17 cellular contexts compared by ENCODE assay signal in the genomic region with DNA sequence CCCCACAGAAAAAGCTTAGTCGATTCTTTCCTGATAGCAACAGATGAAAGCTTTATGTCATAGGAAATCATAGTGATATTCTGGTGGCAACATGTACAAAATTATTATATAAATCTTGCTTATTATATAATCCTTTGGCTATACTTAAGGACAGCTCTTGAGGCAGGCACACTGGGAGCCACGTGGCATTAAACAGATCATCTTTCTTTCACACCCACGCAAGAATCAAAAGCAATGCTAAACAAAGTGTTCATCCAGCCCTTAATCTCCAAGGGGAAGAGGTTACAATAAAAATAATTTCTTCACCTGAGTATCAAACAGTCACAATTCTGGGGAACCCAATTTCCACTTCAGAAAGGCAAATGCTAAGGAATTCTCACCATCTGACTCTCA. TPM values are rescaled to one million over a fixed set of nuclear protein-coding genes. Genes with fewer than 3 reads are reported as not detected.
DNase-seq lines count a peak whose midpoint lies in the region; ATAC-seq and TF ChIP-seq lines count a peak whose summit lies in the region.
"Had no signal": no experiment of that assay in that cellular context is flagged by ENCODE, and none has a peak within 500 bp of the region (broad histone marks: within the 10 kb centered on the region; RNA-seq: fewer than 3 reads in every experiment).

No MANE protein-coding gene starts in this region.

- H3K79me2 ChIP-seq in PC-3 (ENCODE audit: low read length): no peaks in the 10 kb centered on the region

- no peak overlapping the region for H2BK5ac ChIP-seq in mesenchymal stem cell (ENCODE audit: low read depth, low read length, poor library complexity, severe bottlenecking)

- H3K4me3 ChIP-seq in PC-3 (ENCODE audit: low read length) (no peak overlapping the region), epithelial cell of esophagus (ENCODE audit: low read length) (no peak overlapping the region), mucosa of stomach (ENCODE audit: low read length) (no peak overlapping the region), stomach (no peak overlapping the region), mesenchymal stem cell (ENCODE audit: insufficient read depth in 1 of 2, low read depth in 1 of 2, low read length in 2 of 2) (no peak overlapping the region)
- H3K4me3 ChIP-seq: psoas muscle, SJCRH30 had no signal

- H2BK12ac ChIP-seq in mesenchymal stem cell (ENCODE audit: low read length in 2 of 2): no peak overlapping the region

- no peak overlapping the region for H4K8ac ChIP-seq in mesenchymal stem cell (ENCODE audit: low read length)

- H3K9me3 ChIP-seq in PC-3 (ENCODE audit: low read length) (no peaks in the 10 kb centered on the region), mucosa of stomach (ENCODE audit: control insufficient read depth, low read length) (no peaks in the 10 kb centered on the region), stomach (no peaks in the 10 kb centered on the region), mesenchymal stem cell (ENCODE audit: control insufficient read depth, low read length) (no peaks in the 10 kb centered on the region)
- H3K9me3 ChIP-seq: psoas muscle, SJCRH30 had no signal

- no peaks in the 10 kb centered on the region for H3K79me1 ChIP-seq in mesenchymal stem cell (replicated peaks; ENCODE audit: low read length, poor library complexity, severe bottlenecking)

- no TSS peak for BruUV-seq in PC-3 (replicated peaks; lab: Mats Ljungman, UMichigan)

- no peak overlapping the region for H3K23ac ChIP-seq in mesenchymal stem cell (ENCODE audit: low read length in 2 of 2)

- no peaks in the 10 kb centered on the region for H3K9me2 ChIP-seq in PC-3 (replicated peaks; ENCODE audit: low read length)

- no peak overlapping the region for H3K18ac ChIP-seq in mesenchymal stem cell (ENCODE audit: low read depth in 1 of 2, low read length in 2 of 2)

- no peak for DNase-seq in PC-3
- DNase-seq in epithelial cell of esophagus (ENCODE audit: low read depth): peak; percentile 11
- no peak for DNase-seq in stomach
- no peak for DNase-seq in NCI-H1417 (lab: John Stamatoyannopoulos, UW)
- no peak for DNase-seq in NCI-H2196 treated with DMSO at 0.1 percent for 48 hours (lab: John Stamatoyannopoulos, UW; ENCODE audit: unreplicated experiment)
- DNase-seq in mesenchymal stem cell: no peak
- DNase-seq: activated CD4-positive, alpha-beta memory T cell treated with anti-CD3 and anti-CD28 coated beads, Interleukin-2, amount 10 ng/mL, durations not matched to agents 7 days and 5 days; activated T-cell treated with anti-CD3 and anti-CD28 coated beads, Interleukin-2, amount 50 U/mL, for 24 hours; hippocampal formation; naive B cell; NCI-H2029; NCI-H510A treated with DMSO at 0.1 percent for 48 hours; psoas muscle; SJCRH30; T-helper 17 cell had no signal

- no peaks in the 10 kb centered on the region for H3K36me3 ChIP-seq in PC-3 (ENCODE audit: low read depth, low read length)
- no peaks in the 10 kb centered on the region for H3K36me3 ChIP-seq in mucosa of stomach (ENCODE audit: control insufficient read depth, insufficient read depth, low read length)
- no peaks in the 10 kb centered on the region for H3K36me3 ChIP-seq in stomach
- H3K36me3 ChIP-seq in mesenchymal stem cell (ENCODE audit: control insufficient read depth in 1 of 2, insufficient read depth in 2 of 2, low read depth in 1 of 2, low read length in 2 of 2): no peaks in the 10 kb centered on the region
- H3K36me3 ChIP-seq: SJCRH30 had no signal

- no peak overlapping the region for H2BK120ac ChIP-seq in mesenchymal stem cell (ENCODE audit: low read depth, low read length)

- ATAC-seq in PC-3 (no peak), GM18868 (IDR thresholded peaks at IDR 0.05; ENCODE audit: unreplicated experiment) (no peak)
- ATAC-seq: T-helper 17 cell had no signal

- H3K27ac ChIP-seq in PC-3 (ENCODE audit: low read length): peak overlapping the region; percentile 68
- H3K27ac ChIP-seq in stomach: peak overlapping the region; percentile 51 to 93 (median 90)
- no peak overlapping the region for H3K27ac ChIP-seq in mesenchymal stem cell (ENCODE audit: low read length, poor library complexity, severe bottlenecking)
- H3K27ac ChIP-seq: psoas muscle, SJCRH30 had no signal

- H3K4me1 ChIP-seq in PC-3 (ENCODE audit: insufficient read depth, low read length): peaks cover 30% of the 10 kb centered on the region
- H3K4me1 ChIP-seq in mucosa of stomach (ENCODE audit: control insufficient read depth, insufficient read depth, low read length): peaks cover 46% of the 10 kb centered on the region
- peaks cover 24 to 58% (median 37%) of the 10 kb centered on the region in 4 donors for H3K4me1 ChIP-seq in stomach
- peaks cover 2% of the 10 kb centered on the region for H3K4me1 ChIP-seq in mesenchymal stem cell (ENCODE audit: control insufficient read depth, insufficient read depth, low read depth, low read length)
- H3K4me1 ChIP-seq: psoas muscle, SJCRH30 had no signal

- no peak overlapping the region for H4K91ac ChIP-seq in mesenchymal stem cell (ENCODE audit: low read length)

- H2AFZ ChIP-seq in PC-3 (ENCODE audit: low read length) (no peak overlapping the region), mesenchymal stem cell (ENCODE audit: low read depth, low read length) (no peak overlapping the region)

- TF ChIP-seq POLR2A in stomach (IDR thresholded peaks at IDR 0.05): no peak

- TF ChIP-seq EP300 in stomach (IDR thresholded peaks at IDR 0.05): no peak

- no peak overlapping the region for H3K4ac ChIP-seq in mesenchymal stem cell (ENCODE audit: low read depth in 1 of 2, low read length in 2 of 2)

- no peaks in the 10 kb centered on the region for H3K27me3 ChIP-seq in PC-3 (ENCODE audit: low read length)
- no peaks in the 10 kb centered on the region for H3K27me3 ChIP-seq in mucosa of stomach (ENCODE audit: control insufficient read depth, insufficient read depth, low read length)
- H3K27me3 ChIP-seq in stomach: no peaks in the 10 kb centered on the region
- no peaks in the 10 kb centered on the region for H3K27me3 ChIP-seq in mesenchymal stem cell (ENCODE audit: control insufficient read depth in 1 of 2, insufficient read depth in 1 of 2, low read length in 2 of 2)
- H3K27me3 ChIP-seq: SJCRH30 had no signal

- TF ChIP-seq CTCF in PC-3 (conservative IDR thresholded peaks at IDR 0.05; ENCODE audit: low read depth, low read length) (no peak), epithelial cell of esophagus (IDR thresholded peaks at IDR 0.05; ENCODE audit: insufficient read depth, low read depth, low read length, missing control alignments) (no peak), stomach (IDR thresholded peaks at IDR 0.05) (no peak)

- no peaks in the 10 kb centered on the region for H3F3A ChIP-seq in PC-3 (ENCODE audit: low read length, unreplicated experiment)

- H3K9ac ChIP-seq in PC-3 (ENCODE audit: low read length): no peak overlapping the region
- H3K9ac ChIP-seq in mucosa of stomach (ENCODE audit: low read length): peak overlapping the region; percentile 42
- H3K9ac ChIP-seq in mesenchymal stem cell (ENCODE audit: low read length): no peak overlapping the region

- no peaks in the 10 kb centered on the region for H4K20me1 ChIP-seq in PC-3 (ENCODE audit: low read length)

- H3K4me2 ChIP-seq in PC-3 (ENCODE audit: low read length) (no peak overlapping the region), mesenchymal stem cell (ENCODE audit: low read length, poor library complexity, severe bottlenecking) (no peak overlapping the region)

- no peak overlapping the region for H2BK15ac ChIP-seq in mesenchymal stem cell (ENCODE audit: low read depth, poor library complexity, severe bottlenecking)

- CTCF ChIA-PET in PC-3 (lab: Charles Lee): no interaction called here

- H2AK5ac ChIP-seq in mesenchymal stem cell (ENCODE audit: low read length, severe bottlenecking): no peak overlapping the region

- 27 to 35% (median 28%) methylated on average over 3 of the region's 3 CpGs for WGBS in stomach, 5 donors
- 84% methylated on average over 2 of the region's 3 CpGs for WGBS in mesenchymal stem cell

- intact Hi-C loops in PC-3 (cut with micrococcal nuclease): no loop called here
- intact Hi-C loops in stomach (cut with DNase I; ENCODE audit: low total_unique reads): no loop called here

- POLR2A ChIA-PET in PC-3 (lab: Charles Lee; ENCODE audit: unreplicated experiment): no interaction called here

- H3K14ac ChIP-seq in mesenchymal stem cell (ENCODE audit: low read length in 2 of 2): no peak overlapping the region

RNA-seq across cellular contexts. Expression of gene CYB5A, which starts 57.8 kb away (rescaled TPM):
- total RNA-seq in PC-3 (2014; rRNA removed) (98.0 and 130 TPM in 2 replicates), stomach (100 to 1,000 TPM in 3 of 5 donors, 10 to 100 TPM in 2; 75.9 to 116 (median 101) TPM)
- 100 to 1,000 TPM; 186 to 450 (median 314) TPM for polyA plus RNA-seq in stomach
- polyA plus RNA-seq in mesenchymal stem cell (2013, experiment 1 of 2): 65.7 TPM
- polyA plus RNA-seq in mesenchymal stem cell (2013, experiment 2 of 2): 74.5 TPM
